8 cellular contexts compared by ENCODE assay signal in genomic region chr14:55270832-55271571, GRCh38. TPM values are rescaled to one million over a fixed set of nuclear protein-coding genes. Genes with fewer than 3 reads are reported as not detected.
A peak's percentile ranks its signal among the peaks of the same experiment; 100 is the strongest.
DNase-seq lines count a peak whose midpoint lies in the region; ATAC-seq, FAIRE-seq and TF ChIP-seq lines count a peak whose summit lies in the region.

TSS of gene FBXO34 (plus strand) at chr14:55271421. CDS start at chr14:55350391, 78,970 bp downstream.

- peak within 1 kb of the TSS; percentile 95 for H3K27ac ChIP-seq in left ventricle myocardium inferior (replicated peaks)
- peak within 1 kb of the TSS; percentile 91 to 93 for H3K27ac ChIP-seq in prostate gland

- peak; percentile 100 for TF ChIP-seq CTCF in left ventricle myocardium inferior (IDR thresholded peaks at IDR 0.05; ENCODE audit: borderline replicate concordance)
- peak; percentile 100 for TF ChIP-seq CTCF in prostate gland (IDR thresholded peaks at IDR 0.05)

- H3K27me3 ChIP-seq in left ventricle myocardium inferior (ENCODE audit: low read depth): no peaks in the 10 kb centered on the region
- no peaks in the 10 kb centered on the region for H3K27me3 ChIP-seq in prostate gland (replicated peaks; ENCODE audit: insufficient read depth)

- peaks cover 30% of the 10 kb centered on the region for H3K4me1 Mint-ChIP-seq in T-helper 1 cell treated with Interleukin-12 subunit alpha and Interleukin-12 subunit beta and Interleukin-4 antibody, amounts not matched to agents 30 μg/mL and 1 μg/mL, for 36 hours (ENCODE audit: low read depth)

- H3K4me3 Mint-ChIP-seq in T-helper 1 cell treated with Interleukin-12 subunit alpha and Interleukin-12 subunit beta and Interleukin-4 antibody, amounts not matched to agents 30 μg/mL and 1 μg/mL, for 36 hours: peak within 1 kb of the TSS; percentile 92

- WGBS in prostate gland: 4% methylated on average over 18 of the region's 49 CpGs

- peak; percentile 85 for ATAC-seq in HG02870 (IDR thresholded peaks at IDR 0.05; ENCODE audit: unreplicated experiment)

- H3K9me3 ChIP-seq in left ventricle myocardium inferior (replicated peaks) (no peaks in the 10 kb centered on the region), prostate gland (no peaks in the 10 kb centered on the region)

- peak; percentile 80 for DNase-seq in GM12892 (ENCODE audit: insufficient read length)
- peak; percentile 88 for DNase-seq in NCI-H146 treated with DMSO at 0.1 percent for 48 hours (lab: John Stamatoyannopoulos, UW; ENCODE audit: unreplicated experiment)
- DNase-seq in amygdala (lab: John Stamatoyannopoulos, UW): peak; percentile 61 to 100 (median 94)
- DNase-seq in left ventricle myocardium inferior: peak; percentile 99
- DNase-seq in prostate gland (ENCODE audit: low spot score): peak; percentile 99
- DNase-seq in urothelium cell line (ENCODE audit: low spot score): peak; percentile 99

- H3K4me3 ChIP-seq in left ventricle myocardium inferior (peak within 1 kb of the TSS; percentile 96), prostate gland (peak within 1 kb of the TSS; percentile 96 to 97)

- no peaks in the 10 kb centered on the region for H3K36me3 ChIP-seq in left ventricle myocardium inferior
- no peaks in the 10 kb centered on the region for H3K36me3 ChIP-seq in prostate gland

- no peaks in the 10 kb centered on the region for H3K9me3 Mint-ChIP-seq in T-helper 1 cell treated with Interleukin-12 subunit alpha and Interleukin-12 subunit beta and Interleukin-4 antibody, amounts not matched to agents 30 μg/mL and 1 μg/mL, for 36 hours

- TF ChIP-seq POLR2A in GM12892 (IDR thresholded peaks at IDR 0.05; ENCODE audit: low read depth, low read length): peak; percentile 82
- TF ChIP-seq POLR2A in prostate gland (IDR thresholded peaks at IDR 0.05): peak; percentile 97

- no peaks in the 10 kb centered on the region for H3K27me3 Mint-ChIP-seq in T-helper 1 cell treated with Interleukin-12 subunit alpha and Interleukin-12 subunit beta and Interleukin-4 antibody, amounts not matched to agents 30 μg/mL and 1 μg/mL, for 36 hours (ENCODE audit: low read depth)

- FAIRE-seq in GM12892 (lab: Jason Lieb, UNC): peak; percentile 98
- peak; percentile 99 for FAIRE-seq in urothelium cell line (lab: Jason Lieb, UNC)

- peaks cover 46% of the 10 kb centered on the region for H3K4me1 ChIP-seq in left ventricle myocardium inferior
- H3K4me1 ChIP-seq in prostate gland (replicated peaks): peaks cover 4% of the 10 kb centered on the region

- intact Hi-C loops in left ventricle myocardium inferior (cut with micrococcal nuclease): loop anchor here (10.0 kb wide), 1 partner anchor 74 kb away; no protein-coding TSS in a partner anchor
- intact Hi-C loops in prostate gland (cut with DNase I): loop anchor here (2.0 to 10.0 kb wide), 2 partner anchors 84 to 144 kb away; partner anchors contain the start of gene ATG14

- H3K36me3 Mint-ChIP-seq in T-helper 1 cell treated with Interleukin-12 subunit alpha and Interleukin-12 subunit beta and Interleukin-4 antibody, amounts not matched to agents 30 μg/mL and 1 μg/mL, for 36 hours (ENCODE audit: low read depth): peaks cover 2% of the 10 kb centered on the region

- peak within 1 kb of the TSS; percentile 96 for H3K27ac Mint-ChIP-seq in T-helper 1 cell treated with Interleukin-12 subunit alpha and Interleukin-12 subunit beta and Interleukin-4 antibody, amounts not matched to agents 30 μg/mL and 1 μg/mL, for 36 hours

RNA-seq across cellular contexts. Expression of gene FBXO34, which starts in this region (rescaled TPM):
- 15.1 TPM for polyA plus RNA-seq in GM12892 (2012; ENCODE audit: missing spikeins)
- total RNA-seq in left ventricle myocardium inferior (22.4 TPM), prostate gland (10 to 100 TPM; 37.8 to 73.3 TPM)

Comparison
In these comparisons a context has a peak if more than half of its experiments do, and no peak if none do; other contexts are left out.
1. Peak in every context shown above with its lines: DNase-seq, ATAC-seq, H3K4me3 ChIP-seq and H3K27ac ChIP-seq.